ENCODE assay signal across 22 cellular contexts in genomic region chr6:32214126-32214525, GRCh38. TPM values are rescaled to one million over a fixed set of nuclear protein-coding genes. Genes with fewer than 3 reads are reported as not detected.
DNase-seq lines count a peak whose midpoint lies in the region; ATAC-seq, FAIRE-seq and TF ChIP-seq lines count a peak whose summit lies in the region.
"Had no signal": no experiment of that assay in that cellular context is flagged by ENCODE, and none has a peak within 500 bp of the region (broad histone marks: within the 10 kb centered on the region; RNA-seq: fewer than 3 reads in every experiment).

No MANE protein-coding gene starts in this region.

- no peak for TF ChIP-seq EP300 in K562 (IDR thresholded peaks at IDR 0.05; ENCODE audit: low read length)

- H3K36me3 ChIP-seq in OCI-LY7 (ENCODE audit: insufficient read depth, low read length) (no peaks in the 10 kb centered on the region), K562 (ENCODE audit: control insufficient read depth, insufficient read depth, low read length) (no peaks in the 10 kb centered on the region)
- no peaks in the 10 kb centered on the region for H3K36me3 ChIP-seq in CD4-positive, alpha-beta memory T cell (ENCODE audit: insufficient read depth, low read length)
- H3K36me3 ChIP-seq: BE2C had no signal

- H3K4me2 ChIP-seq in OCI-LY7 (ENCODE audit: low read length) (no peak overlapping the region), K562 (ENCODE audit: insufficient read depth, low read length) (no peak overlapping the region)
- H3K4me2 ChIP-seq: A549 had no signal

- peaks cover 8% of the 10 kb centered on the region for H3K4me1 Mint-ChIP-seq in activated naive CD8-positive, alpha-beta T cell treated with anti-CD3 and anti-CD28 coated beads, Interleukin-2, amount 10 ng/mL, durations not matched to agents 7 days and 5 days
- no peaks in the 10 kb centered on the region for H3K4me1 Mint-ChIP-seq in activated naive CD8-positive, alpha-beta T cell treated with anti-CD3 and anti-CD28 coated beads, Interleukin-2, amount 50 U/mL, for 24 hours
- H3K4me1 Mint-ChIP-seq in stimulated activated memory B cell treated with anti-CD40 and anti-IgM and Interleukin-4, amounts not matched to agents 10 μg/mL and 1 μg/mL and 100 μg/mL, for 72 hours: peaks cover 7% of the 10 kb centered on the region
- peaks cover 0 to 6% (median 0%) of the 10 kb centered on the region in 4 donors for H3K4me1 Mint-ChIP-seq in CD4-positive, alpha-beta memory T cell

- TF ChIP-seq RAD21 in K562 (CRISPR knock-in tag; conservative IDR thresholded peaks at IDR 0.05 in 1 of 2, IDR thresholded peaks at IDR 0.05 in 1 of 2): no peak

- H3K9me1 ChIP-seq in K562 (ENCODE audit: control insufficient read depth, insufficient read depth, low read length): no peaks in the 10 kb centered on the region

- H4K20me1 ChIP-seq in OCI-LY7 (ENCODE audit: insufficient read depth, low read length) (no peaks in the 10 kb centered on the region), K562 (replicated peaks; ENCODE audit: control insufficient read depth, insufficient read depth, low read length) (no peaks in the 10 kb centered on the region)

- no peaks in the 10 kb centered on the region for H3K79me2 ChIP-seq in OCI-LY7 (ENCODE audit: insufficient read depth, low read depth, low read length)
- no peaks in the 10 kb centered on the region for H3K79me2 ChIP-seq in K562 (ENCODE audit: control insufficient read depth, insufficient read depth, low read length)

- H3K27me3 ChIP-seq in K562 (ENCODE audit: control insufficient read depth in 2 of 2, insufficient read depth in 2 of 2, low read length in 2 of 2): peaks cover under 1 to 19% of the 10 kb centered on the region in 2 experiments; a peak in 2 of 5 replicates
- no peaks in the 10 kb centered on the region for H3K27me3 ChIP-seq in CD4-positive, alpha-beta memory T cell (ENCODE audit: insufficient read depth, low read length)

- no peak for FAIRE-seq in K562 (lab: Jason Lieb, UNC)
- FAIRE-seq: A549, D721Med, G401.6, GM19239, H1 had no signal

- CTCF ChIA-PET in OCI-LY7 (lab: Charles Lee; ENCODE audit: unreplicated experiment) (no interaction called here), K562 (lab: Yijun Ruan, JAX; ENCODE audit: low intra/inter-chr PET ratio) (no interaction called here)
- CTCF ChIA-PET in CD4-positive, alpha-beta memory T cell (lab: Charles Lee; ENCODE audit: partially characterized antibody): interaction anchor here (0.6 kb wide), 1 partner anchor 172 kb away, joined by 3 read pairs; no protein-coding TSS in a partner anchor

- no peak overlapping the region for H2AFZ ChIP-seq in OCI-LY7 (ENCODE audit: low read length)
- no peak overlapping the region for H2AFZ ChIP-seq in K562 (ENCODE audit: low read depth, low read length)

- in situ Hi-C loops in K562 (cut with MboI): no loop called here

- no peaks in the 10 kb centered on the region for H3K9me3 Mint-ChIP-seq in activated naive CD8-positive, alpha-beta T cell treated with anti-CD3 and anti-CD28 coated beads, Interleukin-2, amount 10 ng/mL, durations not matched to agents 7 days and 5 days
- no peaks in the 10 kb centered on the region for H3K9me3 Mint-ChIP-seq in activated naive CD8-positive, alpha-beta T cell treated with anti-CD3 and anti-CD28 coated beads, Interleukin-2, amount 50 U/mL, for 24 hours
- H3K9me3 Mint-ChIP-seq in stimulated activated memory B cell treated with anti-CD40 and anti-IgM and Interleukin-4, amounts not matched to agents 10 μg/mL and 1 μg/mL and 100 μg/mL, for 72 hours: no peaks in the 10 kb centered on the region
- H3K9me3 Mint-ChIP-seq in CD4-positive, alpha-beta memory T cell: no peaks in the 10 kb centered on the region
- H3K9me3 Mint-ChIP-seq: CD8-positive, alpha-beta T cell had no signal

- POLR2A ChIA-PET in activated naive CD8-positive, alpha-beta T cell treated with anti-CD3 and anti-CD28 coated beads, Interleukin-2, amount 10 ng/mL, durations not matched to agents 7 days and 5 days (lab: Charles Lee): no interaction called here
- POLR2A ChIA-PET in OCI-LY7 (lab: Charles Lee): interaction anchor here (0.8 kb wide), 1 partner anchor 9 kb away, joined by 4 read pairs; no protein-coding TSS in a partner anchor
- POLR2A ChIA-PET in K562 (lab: Yijun Ruan, JAX): interaction anchor here (0.6 to 0.8 kb wide), 2 partner anchors 24 to 264 kb away, joined by 3 read pairs; partner anchors contain the start of gene PBX2
- POLR2A ChIA-PET in CD4-positive, alpha-beta memory T cell (lab: Charles Lee; ENCODE audit: partially characterized antibody): no interaction called here

- ATAC-seq in activated naive CD8-positive, alpha-beta T cell treated with anti-CD3 and anti-CD28 coated beads, Interleukin-2, amount 10 ng/mL, durations not matched to agents 7 days and 5 days (ENCODE audit: low read depth): no peak
- ATAC-seq in activated naive CD8-positive, alpha-beta T cell treated with anti-CD3 and anti-CD28 coated beads, Interleukin-2, amount 50 U/mL, for 24 hours: no peak
- no peak for ATAC-seq in K562
- ATAC-seq in stimulated activated memory B cell treated with anti-CD40 and anti-IgM and Interleukin-4, amounts not matched to agents 10 μg/mL and 1 μg/mL and 100 μg/mL, for 72 hours: peak; percentile 27
- ATAC-seq: A549; CD8-positive, alpha-beta T cell had no signal

- H3K27ac ChIP-seq in OCI-LY7 (ENCODE audit: low read depth, low read length, poor library complexity, severe bottlenecking) (no peak overlapping the region), K562 (ENCODE audit: extremely low read depth, low read depth, low read length) (no peak overlapping the region)
- no peak overlapping the region for H3K27ac ChIP-seq in CD4-positive, alpha-beta memory T cell (ENCODE audit: low read depth, low read length)
- H3K27ac ChIP-seq: A549, C4-2B had no signal

- no peak for TF ChIP-seq CTCF in OCI-LY7 (conservative IDR thresholded peaks at IDR 0.05; ENCODE audit: low read length)
- no peak for TF ChIP-seq CTCF in K562 (IDR thresholded peaks at IDR 0.05 in 2 of 3, conservative IDR thresholded peaks at IDR 0.05 in 1 of 3; ENCODE audit: insufficient read depth in 2 of 3, low read depth in 1 of 3, low read length in 3 of 3)

- no peak overlapping the region for H3K4me3 Mint-ChIP-seq in activated naive CD8-positive, alpha-beta T cell treated with anti-CD3 and anti-CD28 coated beads, Interleukin-2, amount 10 ng/mL, durations not matched to agents 7 days and 5 days
- H3K4me3 Mint-ChIP-seq in activated naive CD8-positive, alpha-beta T cell treated with anti-CD3 and anti-CD28 coated beads, Interleukin-2, amount 50 U/mL, for 24 hours: no peak overlapping the region
- no peak overlapping the region for H3K4me3 Mint-ChIP-seq in stimulated activated memory B cell treated with anti-CD40 and anti-IgM and Interleukin-4, amounts not matched to agents 10 μg/mL and 1 μg/mL and 100 μg/mL, for 72 hours
- no peak overlapping the region for H3K4me3 Mint-ChIP-seq in CD4-positive, alpha-beta memory T cell
- H3K4me3 Mint-ChIP-seq: CD8-positive, alpha-beta T cell had no signal

- H3K4me3 ChIP-seq in OCI-LY7 (ENCODE audit: low read depth, low read length, poor library complexity, severe bottlenecking): no peak overlapping the region
- no peak overlapping the region for H3K4me3 ChIP-seq in K562
- no peak overlapping the region for H3K4me3 ChIP-seq in CD4-positive, alpha-beta memory T cell (ENCODE audit: low read length in 2 of 2)
- H3K4me3 ChIP-seq: A549 had no signal

- no peaks in the 10 kb centered on the region for H3K36me3 Mint-ChIP-seq in activated naive CD8-positive, alpha-beta T cell treated with anti-CD3 and anti-CD28 coated beads, Interleukin-2, amount 10 ng/mL, durations not matched to agents 7 days and 5 days
- H3K36me3 Mint-ChIP-seq in activated naive CD8-positive, alpha-beta T cell treated with anti-CD3 and anti-CD28 coated beads, Interleukin-2, amount 50 U/mL, for 24 hours (ENCODE audit: low read depth): no peaks in the 10 kb centered on the region
- H3K36me3 Mint-ChIP-seq in stimulated activated memory B cell treated with anti-CD40 and anti-IgM and Interleukin-4, amounts not matched to agents 10 μg/mL and 1 μg/mL and 100 μg/mL, for 72 hours: no peaks in the 10 kb centered on the region
- H3K36me3 Mint-ChIP-seq in CD4-positive, alpha-beta memory T cell: no peaks in the 10 kb centered on the region
- H3K36me3 Mint-ChIP-seq: CD8-positive, alpha-beta T cell had no signal

- 9% methylated on average over 3 of the region's 3 CpGs for WGBS in K562 (ENCODE audit: insufficient coverage, low coverage, missing lambda C conversion rate)

- intact Hi-C loops in OCI-LY7 (cut with micrococcal nuclease; ENCODE audit: unreplicated experiment): no loop called here
- intact Hi-C loops in K562 (cut with micrococcal nuclease): no loop called here
- intact Hi-C loops in CD4-positive, alpha-beta memory T cell (cut with micrococcal nuclease): no loop called here

- TF ChIP-seq POLR2A in K562 (conservative IDR thresholded peaks at IDR 0.05): no peak

- no peak for DNase-seq in activated naive CD8-positive, alpha-beta T cell treated with anti-CD3 and anti-CD28 coated beads, Interleukin-2, amount 10 ng/mL, durations not matched to agents 7 days and 5 days
- DNase-seq in activated naive CD8-positive, alpha-beta T cell treated with anti-CD3 and anti-CD28 coated beads, Interleukin-2, amount 50 U/mL, for 24 hours: no peak
- DNase-seq in OCI-LY7 (ENCODE audit: low spot score) (peak; percentile 32), K562 (ENCODE audit: extremely low read depth in 1 of 4, low spot score in 3 of 4) (no peak), NCI-H128 (lab: John Stamatoyannopoulos, UW; ENCODE audit: unreplicated experiment) (no peak), KG1 (lab: John Stamatoyannopoulos, UW) (no peak)
- no peak for DNase-seq in CD4-positive, alpha-beta memory T cell
- DNase-seq: BE2C; CD8-positive, alpha-beta T cell; COR-L47; DMS153; DMS79 treated with DMSO at 0.1 percent for 48 hours; EL; HCEC 1CT; IMR-90 had no signal

- H3K4me1 ChIP-seq in OCI-LY7 (ENCODE audit: insufficient read depth, low read length, poor library complexity, severe bottlenecking) (peaks cover 8% of the 10 kb centered on the region), K562 (replicated peaks in 1 of 2; ENCODE audit: control insufficient read depth in 2 of 2, insufficient read depth in 2 of 2, low read length in 2 of 2) (peaks cover 10 to 18% of the 10 kb centered on the region in 2 experiments; a peak in 4 of 5 replicates)
- H3K4me1 ChIP-seq in CD4-positive, alpha-beta memory T cell (ENCODE audit: insufficient read depth, low read length): no peaks in the 10 kb centered on the region
- H3K4me1 ChIP-seq: A549, BE2C had no signal

- no peaks in the 10 kb centered on the region for H3K9me2 ChIP-seq in OCI-LY7 (ENCODE audit: insufficient read depth, low read length)

- H3K27me3 Mint-ChIP-seq in activated naive CD8-positive, alpha-beta T cell treated with anti-CD3 and anti-CD28 coated beads, Interleukin-2, amount 10 ng/mL, durations not matched to agents 7 days and 5 days: no peaks in the 10 kb centered on the region
- peaks cover 2% of the 10 kb centered on the region for H3K27me3 Mint-ChIP-seq in activated naive CD8-positive, alpha-beta T cell treated with anti-CD3 and anti-CD28 coated beads, Interleukin-2, amount 50 U/mL, for 24 hours
- H3K27me3 Mint-ChIP-seq in stimulated activated memory B cell treated with anti-CD40 and anti-IgM and Interleukin-4, amounts not matched to agents 10 μg/mL and 1 μg/mL and 100 μg/mL, for 72 hours: no peaks in the 10 kb centered on the region
- no peaks in the 10 kb centered on the region for H3K27me3 Mint-ChIP-seq in CD4-positive, alpha-beta memory T cell

- H3K9ac ChIP-seq in K562 (ENCODE audit: insufficient read depth in 1 of 2, low read depth in 2 of 2, low read length in 2 of 2): peak overlapping the region in 1 of 2 experiments; percentile 31; a peak in 1 of 4 replicates

- H3K9me3 ChIP-seq in OCI-LY7 (ENCODE audit: low read length) (no peaks in the 10 kb centered on the region), K562 (replicated peaks; ENCODE audit: control insufficient read depth, insufficient read depth, low read depth, low read length) (no peaks in the 10 kb centered on the region)
- H3K9me3 ChIP-seq in CD4-positive, alpha-beta memory T cell (ENCODE audit: control insufficient read depth in 1 of 2, low read length in 2 of 2): no peaks in the 10 kb centered on the region
- H3K9me3 ChIP-seq: A549, BE2C had no signal

- BruUV-seq in OCI-LY7 (replicated peaks; lab: Mats Ljungman, UMichigan): no TSS peak
- BruUV-seq in K562 (replicated peaks; lab: Mats Ljungman, UMichigan): no TSS peak

- peak overlapping the region; percentile 62 for H3K27ac Mint-ChIP-seq in activated naive CD8-positive, alpha-beta T cell treated with anti-CD3 and anti-CD28 coated beads, Interleukin-2, amount 10 ng/mL, durations not matched to agents 7 days and 5 days
- H3K27ac Mint-ChIP-seq in activated naive CD8-positive, alpha-beta T cell treated with anti-CD3 and anti-CD28 coated beads, Interleukin-2, amount 50 U/mL, for 24 hours: no peak overlapping the region
- no peak overlapping the region for H3K27ac Mint-ChIP-seq in stimulated activated memory B cell treated with anti-CD40 and anti-IgM and Interleukin-4, amounts not matched to agents 10 μg/mL and 1 μg/mL and 100 μg/mL, for 72 hours
- peak overlapping the region in 1 of 7 donors; percentile 89 for H3K27ac Mint-ChIP-seq in CD4-positive, alpha-beta memory T cell
- H3K27ac Mint-ChIP-seq: CD8-positive, alpha-beta T cell had no signal

RNA-seq across cellular contexts. Expression of gene NOTCH4, which starts 9.7 kb away (rescaled TPM):
- under 1 TPM; 0.67 to 0.79 TPM for total RNA-seq in activated naive CD8-positive, alpha-beta T cell treated with anti-CD3 and anti-CD28 coated beads, Interleukin-2, amount 10 ng/mL, durations not matched to agents 7 days and 5 days
- 0.93 and 1.4 TPM in 2 replicates for total RNA-seq in OCI-LY7 (2014; rRNA removed; shearing (Covaris generic))
- total RNA-seq in OCI-LY7 (2022) (2.1 and 2.4 TPM in 2 replicates), K562 (2014; rRNA removed) (2.7 and 3.5 TPM in 2 replicates), K562 (2014; rRNA removed; fragmentation: Illumina TruSeq; extraction: Trizol) (0.95 and 1.4 TPM in 2 replicates), K562 (2015; rRNA removed; fragmentation: Illumina TruSeq; extraction: Trizol) (1.7 and 1.9 TPM in 2 replicates), K562 (2021) (2.7 and 3.4 TPM in 2 replicates)
- 3.1 and 5.8 TPM in 2 replicates for total RNA-seq in K562 (2011; cell fraction: chromatin; rRNA removed; ENCODE audit: low replicate concordance)
- 4.2 TPM in 2 replicates for total RNA-seq in K562 (2011; cell fraction: nucleolus; rRNA removed)
- total RNA-seq in K562 (2011; cell fraction: nucleoplasm; rRNA removed): 4.0 and 6.0 TPM in 2 replicates
- polyA plus RNA-seq in K562 (2011; rRNA removed) (1.1 and 2.0 TPM in 2 replicates), K562 (2014; fragmentation: Illumina TruSeq; extraction: Trizol) (1.3 and 1.4 TPM in 2 replicates), K562 (2014; fragmentation: Nextera tagmentation; extraction: Ambion mirVana) (under 1 TPM; 0.24 to 0.50 TPM), K562 (2014; rRNA removed) (2.6 and 4.3 TPM in 2 replicates)
- 1.5 and 1.6 TPM in 2 replicates for polyA plus RNA-seq in K562 (2011; cell fraction: cytosol; rRNA removed)
- polyA plus RNA-seq in K562 (2011; cell fraction: nucleus; rRNA removed): 1.7 and 3.0 TPM in 2 replicates
- 1.4 and 2.2 TPM in 2 replicates for polyA plus RNA-seq in K562 (2012)
- polyA minus RNA-seq in K562 (2011; rRNA and poly(A)+ RNA removed): 1.2 and 1.6 TPM in 2 replicates
- polyA minus RNA-seq in K562 (2011; cell fraction: cytosol; rRNA and poly(A)+ RNA removed): not detected in 2 replicates
- 2.7 and 3.2 TPM in 2 replicates for polyA minus RNA-seq in K562 (2011; cell fraction: nucleus; rRNA and poly(A)+ RNA removed)
- total RNA-seq in CD4-positive, alpha-beta memory T cell: 1 to 10 TPM in 1 of 2 experiments, under 1 TPM in 1; 0.35 to 1.2 TPM
- polyA plus RNA-seq in CD4-positive, alpha-beta memory T cell: under 1 TPM in 1 of 2 donors, not detected in 1; 0.70 TPM

RNA-seq across cellular contexts. Expression of gene GPSM3, which starts 21.7 kb away (rescaled TPM):
- total RNA-seq in activated naive CD8-positive, alpha-beta T cell treated with anti-CD3 and anti-CD28 coated beads, Interleukin-2, amount 10 ng/mL, durations not matched to agents 7 days and 5 days: 100 to 1,000 TPM; 251 to 260 TPM
- 94.4 and 101 TPM in 2 replicates for total RNA-seq in OCI-LY7 (2014; rRNA removed; shearing (Covaris generic))
- total RNA-seq in OCI-LY7 (2022): 99.9 and 100 TPM in 2 replicates
- total RNA-seq in K562 (2011; cell fraction: chromatin; rRNA removed; ENCODE audit: low replicate concordance): 11.8 and 26.5 TPM in 2 replicates
- total RNA-seq in K562 (2011; cell fraction: nucleolus; rRNA removed): 15.2 and 18.8 TPM in 2 replicates
- total RNA-seq in K562 (2011; cell fraction: nucleoplasm; rRNA removed): 22.7 and 30.8 TPM in 2 replicates
- total RNA-seq in K562 (2014; rRNA removed): 40.5 and 45.0 TPM in 2 replicates
- total RNA-seq in K562 (2014; rRNA removed; fragmentation: Illumina TruSeq; extraction: Trizol): 13.5 and 14.0 TPM in 2 replicates
- 22.3 and 22.4 TPM in 2 replicates for total RNA-seq in K562 (2015; rRNA removed; fragmentation: Illumina TruSeq; extraction: Trizol)
- total RNA-seq in K562 (2021): 37.3 and 42.6 TPM in 2 replicates
- 24.4 and 51.8 TPM in 2 replicates for polyA plus RNA-seq in K562 (2011; rRNA removed)
- polyA plus RNA-seq in K562 (2011; cell fraction: cytosol; rRNA removed): 44.6 and 52.4 TPM in 2 replicates
- polyA plus RNA-seq in K562 (2011; cell fraction: nucleus; rRNA removed): 32.8 and 42.4 TPM in 2 replicates
- 34.2 and 146 TPM in 2 replicates for polyA plus RNA-seq in K562 (2012)
- 39.6 and 46.5 TPM in 2 replicates for polyA plus RNA-seq in K562 (2014; fragmentation: Illumina TruSeq; extraction: Trizol)
- 1 to 10 TPM; 5.3 to 5.7 TPM for polyA plus RNA-seq in K562 (2014; fragmentation: Nextera tagmentation; extraction: Ambion mirVana)
- polyA plus RNA-seq in K562 (2014; rRNA removed): 32.2 and 35.1 TPM in 2 replicates
- 8.6 and 11.3 TPM in 2 replicates for polyA minus RNA-seq in K562 (2011; rRNA and poly(A)+ RNA removed)
- 17.9 and 19.4 TPM in 2 replicates for polyA minus RNA-seq in K562 (2011; cell fraction: cytosol; rRNA and poly(A)+ RNA removed)
- polyA minus RNA-seq in K562 (2011; cell fraction: nucleus; rRNA and poly(A)+ RNA removed): 4.0 and 7.3 TPM in 2 replicates
- 100 to 1,000 TPM; 309 to 313 TPM for total RNA-seq in CD4-positive, alpha-beta memory T cell
- 100 to 1,000 TPM; 110 to 165 TPM for polyA plus RNA-seq in CD4-positive, alpha-beta memory T cell

RNA-seq across cellular contexts. Expression of gene PBX2, which starts 24.1 kb away (rescaled TPM):
- total RNA-seq in activated naive CD8-positive, alpha-beta T cell treated with anti-CD3 and anti-CD28 coated beads, Interleukin-2, amount 10 ng/mL, durations not matched to agents 7 days and 5 days: 100 to 1,000 TPM; 107 to 112 TPM
- total RNA-seq in OCI-LY7 (2014; rRNA removed; shearing (Covaris generic)): 23.1 and 23.7 TPM in 2 replicates
- total RNA-seq in OCI-LY7 (2022): 77.3 and 80.5 TPM in 2 replicates
- total RNA-seq in K562 (2011; cell fraction: chromatin; rRNA removed; ENCODE audit: low replicate concordance): 227 and 442 TPM in 2 replicates
- total RNA-seq in K562 (2011; cell fraction: nucleolus; rRNA removed): 178 and 203 TPM in 2 replicates
- total RNA-seq in K562 (2011; cell fraction: nucleoplasm; rRNA removed): 185 and 217 TPM in 2 replicates
- 55.6 and 63.8 TPM in 2 replicates for total RNA-seq in K562 (2014; rRNA removed)
- 44.0 and 45.1 TPM in 2 replicates for total RNA-seq in K562 (2014; rRNA removed; fragmentation: Illumina TruSeq; extraction: Trizol)
- 60.0 and 62.5 TPM in 2 replicates for total RNA-seq in K562 (2015; rRNA removed; fragmentation: Illumina TruSeq; extraction: Trizol)
- total RNA-seq in K562 (2021): 106 and 126 TPM in 2 replicates
- polyA plus RNA-seq in K562 (2011; rRNA removed): 123 and 127 TPM in 2 replicates
- polyA plus RNA-seq in K562 (2011; cell fraction: cytosol; rRNA removed): 105 and 142 TPM in 2 replicates
- 340 and 411 TPM in 2 replicates for polyA plus RNA-seq in K562 (2011; cell fraction: nucleus; rRNA removed)
- polyA plus RNA-seq in K562 (2012): 110 and 127 TPM in 2 replicates
- polyA plus RNA-seq in K562 (2014; fragmentation: Illumina TruSeq; extraction: Trizol): 108 and 119 TPM in 2 replicates
- 1 to 10 TPM; 1.9 to 2.8 TPM for polyA plus RNA-seq in K562 (2014; fragmentation: Nextera tagmentation; extraction: Ambion mirVana)
- 117 and 134 TPM in 2 replicates for polyA plus RNA-seq in K562 (2014; rRNA removed)
- polyA minus RNA-seq in K562 (2011; rRNA and poly(A)+ RNA removed): 55.9 and 77.0 TPM in 2 replicates
- 46.1 and 60.9 TPM in 2 replicates for polyA minus RNA-seq in K562 (2011; cell fraction: cytosol; rRNA and poly(A)+ RNA removed)
- polyA minus RNA-seq in K562 (2011; cell fraction: nucleus; rRNA and poly(A)+ RNA removed): 68.7 and 70.2 TPM in 2 replicates
- total RNA-seq in CD4-positive, alpha-beta memory T cell: 100 to 1,000 TPM; 188 to 192 TPM
- 1 to 10 TPM in 1 of 2 donors, under 1 TPM in 1; 0.57 to 1.8 TPM for polyA plus RNA-seq in CD4-positive, alpha-beta memory T cell

RNA-seq across cellular contexts. Expression of gene AGER, which starts 30.1 kb away (rescaled TPM):
- 10 to 100 TPM; 47.4 to 52.3 TPM for total RNA-seq in activated naive CD8-positive, alpha-beta T cell treated with anti-CD3 and anti-CD28 coated beads, Interleukin-2, amount 10 ng/mL, durations not matched to agents 7 days and 5 days
- 6.6 and 6.7 TPM in 2 replicates for total RNA-seq in OCI-LY7 (2014; rRNA removed; shearing (Covaris generic))
- total RNA-seq in OCI-LY7 (2022): 26.9 and 29.9 TPM in 2 replicates
- total RNA-seq in K562 (2011; cell fraction: chromatin; rRNA removed; ENCODE audit: low replicate concordance): 28.3 and 66.0 TPM in 2 replicates
- total RNA-seq in K562 (2011; cell fraction: nucleolus; rRNA removed): 35.5 and 36.5 TPM in 2 replicates
- 27.8 and 29.8 TPM in 2 replicates for total RNA-seq in K562 (2011; cell fraction: nucleoplasm; rRNA removed)
- total RNA-seq in K562 (2014; rRNA removed): 5.3 and 6.2 TPM in 2 replicates
- total RNA-seq in K562 (2014; rRNA removed; fragmentation: Illumina TruSeq; extraction: Trizol): 2.0 and 2.2 TPM in 2 replicates
- total RNA-seq in K562 (2015; rRNA removed; fragmentation: Illumina TruSeq; extraction: Trizol): 3.0 and 3.6 TPM in 2 replicates
- total RNA-seq in K562 (2021): 7.8 and 11.5 TPM in 2 replicates
- polyA plus RNA-seq in K562 (2011; rRNA removed): 4.1 and 7.9 TPM in 2 replicates
- 2.4 and 3.1 TPM in 2 replicates for polyA plus RNA-seq in K562 (2011; cell fraction: cytosol; rRNA removed)
- 75.1 and 86.2 TPM in 2 replicates for polyA plus RNA-seq in K562 (2011; cell fraction: nucleus; rRNA removed)
- 11.6 and 18.0 TPM in 2 replicates for polyA plus RNA-seq in K562 (2012)
- 5.8 and 8.2 TPM in 2 replicates for polyA plus RNA-seq in K562 (2014; fragmentation: Illumina TruSeq; extraction: Trizol)
- polyA plus RNA-seq in K562 (2014; fragmentation: Nextera tagmentation; extraction: Ambion mirVana): 1 to 10 TPM; 1.2 to 1.8 TPM
- polyA plus RNA-seq in K562 (2014; rRNA removed): 10.9 and 11.1 TPM in 2 replicates
- polyA minus RNA-seq in K562 (2011; rRNA and poly(A)+ RNA removed): 0.78 and 0.81 TPM in 2 replicates
- polyA minus RNA-seq in K562 (2011; cell fraction: cytosol; rRNA and poly(A)+ RNA removed): not detected in 2 replicates
- 5.3 and 7.3 TPM in 2 replicates for polyA minus RNA-seq in K562 (2011; cell fraction: nucleus; rRNA and poly(A)+ RNA removed)
- 10 to 100 TPM; 74.8 to 77.3 TPM for total RNA-seq in CD4-positive, alpha-beta memory T cell
- under 1 TPM in 1 of 2 donors, not detected in 1; 0.62 TPM for polyA plus RNA-seq in CD4-positive, alpha-beta memory T cell

RNA-seq across cellular contexts. Expression of gene RNF5, which starts 35.9 kb away (rescaled TPM):
- total RNA-seq in activated naive CD8-positive, alpha-beta T cell treated with anti-CD3 and anti-CD28 coated beads, Interleukin-2, amount 10 ng/mL, durations not matched to agents 7 days and 5 days: 10 to 100 TPM; 44.5 to 49.5 TPM
- 51.3 and 59.9 TPM in 2 replicates for total RNA-seq in OCI-LY7 (2014; rRNA removed; shearing (Covaris generic))
- 50.6 and 56.1 TPM in 2 replicates for total RNA-seq in OCI-LY7 (2022)
- total RNA-seq in K562 (2011; cell fraction: chromatin; rRNA removed; ENCODE audit: low replicate concordance): 19.1 and 20.3 TPM in 2 replicates
- total RNA-seq in K562 (2011; cell fraction: nucleolus; rRNA removed): 21.5 and 22.6 TPM in 2 replicates
- 36.4 and 49.9 TPM in 2 replicates for total RNA-seq in K562 (2011; cell fraction: nucleoplasm; rRNA removed)
- total RNA-seq in K562 (2014; rRNA removed): 129 and 156 TPM in 2 replicates
- 123 and 128 TPM in 2 replicates for total RNA-seq in K562 (2014; rRNA removed; fragmentation: Illumina TruSeq; extraction: Trizol)
- 99.1 and 110 TPM in 2 replicates for total RNA-seq in K562 (2015; rRNA removed; fragmentation: Illumina TruSeq; extraction: Trizol)
- total RNA-seq in K562 (2021): 149 and 154 TPM in 2 replicates
- polyA plus RNA-seq in K562 (2011; rRNA removed): 161 and 163 TPM in 2 replicates
- polyA plus RNA-seq in K562 (2011; cell fraction: cytosol; rRNA removed): 240 and 251 TPM in 2 replicates
- 54.9 and 71.1 TPM in 2 replicates for polyA plus RNA-seq in K562 (2011; cell fraction: nucleus; rRNA removed)
- 213 and 399 TPM in 2 replicates for polyA plus RNA-seq in K562 (2012)
- polyA plus RNA-seq in K562 (2014; fragmentation: Illumina TruSeq; extraction: Trizol): 227 and 245 TPM in 2 replicates
- 10 to 100 TPM; 62.2 to 95.5 TPM for polyA plus RNA-seq in K562 (2014; fragmentation: Nextera tagmentation; extraction: Ambion mirVana)
- polyA plus RNA-seq in K562 (2014; rRNA removed): 207 and 223 TPM in 2 replicates
- 48.7 TPM in 2 replicates for polyA minus RNA-seq in K562 (2011; rRNA and poly(A)+ RNA removed)
- 29.3 and 40.5 TPM in 2 replicates for polyA minus RNA-seq in K562 (2011; cell fraction: cytosol; rRNA and poly(A)+ RNA removed)
- 9.3 and 18.2 TPM in 2 replicates for polyA minus RNA-seq in K562 (2011; cell fraction: nucleus; rRNA and poly(A)+ RNA removed)
- 10 to 100 TPM; 44.2 to 47.7 TPM for total RNA-seq in CD4-positive, alpha-beta memory T cell
- polyA plus RNA-seq in CD4-positive, alpha-beta memory T cell: 100 to 1,000 TPM; 102 to 129 TPM

Comparison
In these comparisons a context has a peak if more than half of its experiments do, and no peak if none do; other contexts are left out.
1. POLR2A ChIA-PET loops: an anchor here in OCI-LY7 (0.8 kb wide) and K562 (0.6 to 0.8 kb wide); none called in activated naive CD8-positive, alpha-beta T cell treated with anti-CD3 and anti-CD28 coated beads, Interleukin-2, amount 10 ng/mL, durations not matched to agents 7 days and 5 days and CD4-positive, alpha-beta memory T cell.